Comparison of ENCODE assay signal across 14 cellular contexts in the genomic region with DNA sequence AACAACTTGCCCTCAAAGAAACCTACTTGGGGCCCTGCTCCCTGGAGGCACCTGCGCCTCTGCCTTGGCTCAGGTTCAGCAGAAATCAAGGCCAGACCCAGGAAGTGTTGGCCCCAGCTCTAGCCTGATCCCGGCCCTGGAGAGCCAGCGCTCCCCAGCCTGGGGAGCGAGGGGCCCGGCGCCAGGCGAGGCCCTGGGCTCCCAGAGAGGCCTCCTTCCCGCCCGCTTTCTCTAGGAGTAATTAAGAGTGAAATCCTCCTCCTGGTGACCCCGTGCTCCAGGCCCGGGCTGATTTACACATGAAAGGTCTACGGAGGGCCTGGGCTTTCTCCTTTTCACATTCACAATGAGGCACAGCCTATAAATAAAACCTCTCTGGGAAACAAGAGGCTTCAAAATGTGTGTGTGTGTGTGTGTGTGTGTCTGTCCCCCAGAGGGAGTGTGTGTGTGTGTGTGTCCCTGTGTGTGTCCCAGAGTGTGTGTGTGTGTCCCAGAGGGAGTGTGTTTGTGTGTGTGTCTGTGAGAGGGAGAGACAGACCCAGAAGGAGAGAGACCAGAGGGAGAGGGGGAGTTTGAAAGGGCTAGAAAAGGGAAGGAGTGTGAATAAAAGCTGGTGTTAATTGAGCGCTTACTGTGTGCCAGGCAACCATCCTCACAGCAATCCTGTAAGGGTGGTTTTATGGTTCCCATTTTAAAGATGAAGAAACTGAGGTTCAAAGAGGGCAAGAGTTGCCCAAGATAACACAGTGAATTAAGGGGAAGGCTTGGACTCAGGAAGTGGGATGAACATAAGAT. TPM values are rescaled to one million over a fixed set of nuclear protein-coding genes. Genes with fewer than 3 reads are reported as not detected.
A peak's percentile ranks its signal among the peaks of the same experiment; 100 is the strongest.
DNase-seq lines count a peak whose midpoint lies in the region; ATAC-seq, FAIRE-seq and TF ChIP-seq lines count a peak whose summit lies in the region.
"Had no signal": no experiment of that assay in that cellular context is flagged by ENCODE, and none has a peak within 500 bp of the region (broad histone marks: within the 10 kb centered on the region; RNA-seq: fewer than 3 reads in every experiment).

No MANE protein-coding gene starts in this region.

- no peak overlapping the region for H2BK5ac ChIP-seq in mesendoderm (ENCODE audit: low read length)

- no peaks in the 10 kb centered on the region for H3K9me2 ChIP-seq in OCI-LY7 (ENCODE audit: insufficient read depth, low read length)

- no peak overlapping the region for H2AK5ac ChIP-seq in mesendoderm (ENCODE audit: low read length)

- intact Hi-C loops in OCI-LY7 (cut with micrococcal nuclease; ENCODE audit: unreplicated experiment), result no loop called here

- no peak for TF ChIP-seq CTCF in upper lobe of left lung (IDR thresholded peaks at IDR 0.05)
- TF ChIP-seq CTCF in OCI-LY7 (conservative IDR thresholded peaks at IDR 0.05; ENCODE audit: low read length), result no peak
- no peak for TF ChIP-seq CTCF in tibial nerve (IDR thresholded peaks at IDR 0.05)

- no peaks in the 10 kb centered on the region for H3K9me3 ChIP-seq in upper lobe of left lung
- H3K9me3 ChIP-seq in OCI-LY7 (ENCODE audit: low read length), result no peaks in the 10 kb centered on the region
- H3K9me3 ChIP-seq in tibial nerve, result no peaks in the 10 kb centered on the region

- H3K79me1 ChIP-seq in mesendoderm (ENCODE audit: low read length), result no peaks in the 10 kb centered on the region

- H2AFZ ChIP-seq in OCI-LY7 (ENCODE audit: low read length), result no peak overlapping the region
- H2AFZ ChIP-seq: PC-9 had no signal

- no peak overlapping the region for H3K4me3 ChIP-seq in mesendoderm (ENCODE audit: low read length)
- H3K4me3 ChIP-seq in upper lobe of left lung, result no peak overlapping the region
- no peak overlapping the region for H3K4me3 ChIP-seq in OCI-LY7 (ENCODE audit: low read depth, low read length, poor library complexity, severe bottlenecking)
- H3K4me3 ChIP-seq in tibial nerve, result no peak overlapping the region
- H3K4me3 ChIP-seq: PC-9 had no signal

- H3K27ac Mint-ChIP-seq in activated naive CD8-positive, alpha-beta T cell treated with anti-CD3 and anti-CD28 coated beads for 36 hours, result peak overlapping the region; percentile 69
- H3K27ac Mint-ChIP-seq in activated naive CD8-positive, alpha-beta T cell treated with anti-CD3 and anti-CD28 coated beads, Interleukin-2, amount 50 U/mL, for 24 hours, result no peak overlapping the region

- no peak for TF ChIP-seq EP300 in upper lobe of left lung (IDR thresholded peaks at IDR 0.05)
- TF ChIP-seq EP300 in tibial nerve (IDR thresholded peaks at IDR 0.05), result no peak

- no peak overlapping the region for H3K27ac ChIP-seq in mesendoderm (ENCODE audit: low read depth, low read length)
- no peak overlapping the region for H3K27ac ChIP-seq in upper lobe of left lung
- H3K27ac ChIP-seq in OCI-LY7 (ENCODE audit: low read depth, low read length, poor library complexity, severe bottlenecking), result no peak overlapping the region
- no peak overlapping the region for H3K27ac ChIP-seq in tibial nerve
- H3K27ac ChIP-seq: PC-9 had no signal

- H3K23ac ChIP-seq in mesendoderm (ENCODE audit: low read length), result no peak overlapping the region

- H3K27me3 Mint-ChIP-seq in activated naive CD8-positive, alpha-beta T cell treated with anti-CD3 and anti-CD28 coated beads for 36 hours, result peaks cover 5% of the 10 kb centered on the region
- no peaks in the 10 kb centered on the region for H3K27me3 Mint-ChIP-seq in activated naive CD8-positive, alpha-beta T cell treated with anti-CD3 and anti-CD28 coated beads, Interleukin-2, amount 50 U/mL, for 24 hours

- no peaks in the 10 kb centered on the region for H3K36me3 Mint-ChIP-seq in activated naive CD8-positive, alpha-beta T cell treated with anti-CD3 and anti-CD28 coated beads for 36 hours
- H3K36me3 Mint-ChIP-seq in activated naive CD8-positive, alpha-beta T cell treated with anti-CD3 and anti-CD28 coated beads, Interleukin-2, amount 50 U/mL, for 24 hours (ENCODE audit: low read depth), result no peaks in the 10 kb centered on the region

- TF ChIP-seq POLR2A in upper lobe of left lung (IDR thresholded peaks at IDR 0.05) (no peak), tibial nerve (IDR thresholded peaks at IDR 0.05) (no peak)

- no peak overlapping the region for H2BK120ac ChIP-seq in mesendoderm (ENCODE audit: low read depth, low read length)

- no peak overlapping the region for H3K18ac ChIP-seq in mesendoderm (ENCODE audit: low read length)

- POLR2A ChIA-PET in OCI-LY7 (lab: Charles Lee), result no interaction called here

- no peak overlapping the region for H3K4me3 Mint-ChIP-seq in activated naive CD8-positive, alpha-beta T cell treated with anti-CD3 and anti-CD28 coated beads for 36 hours
- H3K4me3 Mint-ChIP-seq in activated naive CD8-positive, alpha-beta T cell treated with anti-CD3 and anti-CD28 coated beads, Interleukin-2, amount 50 U/mL, for 24 hours, result no peak overlapping the region

- no peak for DNase-seq in activated naive CD8-positive, alpha-beta T cell treated with anti-CD3 and anti-CD28 coated beads for 36 hours
- DNase-seq in activated naive CD8-positive, alpha-beta T cell treated with anti-CD3 and anti-CD28 coated beads, Interleukin-2, amount 50 U/mL, for 24 hours, result no peak
- peak; percentile 28 to 32 for DNase-seq in frontal cortex (ENCODE audit: low spot score in 2 of 2)
- peak; percentile 80 for DNase-seq in mesendoderm
- peak; percentile 28 to 43 for DNase-seq in upper lobe of left lung
- DNase-seq in OCI-LY7 (ENCODE audit: low spot score), result no peak
- no peak for DNase-seq in activated CD4-positive, CD25-positive, alpha-beta regulatory T cell treated with anti-CD3 and anti-CD28 coated beads, Interleukin-2, amount 50 U/mL, for 72 hours
- DNase-seq in tibial nerve (ENCODE audit: low spot score in 2 of 2), result no peak
- DNase-seq: cerebellar nuclear complex, NCI-H1694, PC-9 had no signal

- no peaks in the 10 kb centered on the region for H3K79me2 ChIP-seq in mesendoderm (ENCODE audit: control insufficient read depth, insufficient read depth, low read length)
- H3K79me2 ChIP-seq in OCI-LY7 (ENCODE audit: insufficient read depth, low read depth, low read length), result no peaks in the 10 kb centered on the region

- CTCF ChIA-PET in OCI-LY7 (lab: Charles Lee; ENCODE audit: unreplicated experiment), result no interaction called here

- peak overlapping the region; percentile 17 for H3K9ac ChIP-seq in mesendoderm (ENCODE audit: low read length)

- H4K8ac ChIP-seq in mesendoderm (ENCODE audit: low read depth, low read length), result no peak overlapping the region

- no TSS peak for BruUV-seq in OCI-LY7 (replicated peaks; lab: Mats Ljungman, UMichigan)

- H3K27me3 ChIP-seq in mesendoderm (ENCODE audit: insufficient read depth, low read length, poor library complexity), result no peaks in the 10 kb centered on the region
- H3K27me3 ChIP-seq in upper lobe of left lung, result no peaks in the 10 kb centered on the region
- no peaks in the 10 kb centered on the region for H3K27me3 ChIP-seq in tibial nerve

- no peaks in the 10 kb centered on the region for H4K20me1 ChIP-seq in OCI-LY7 (ENCODE audit: insufficient read depth, low read length)

- FAIRE-seq in frontal cortex (lab: Jason Lieb, UNC), result no peak
- FAIRE-seq: HTR-8/SVneo had no signal

- no peak overlapping the region for H4K5ac ChIP-seq in mesendoderm (ENCODE audit: low read length)

- H3K4ac ChIP-seq in mesendoderm (ENCODE audit: low read depth, low read length), result no peak overlapping the region

- no CpG with 5 or more reads among the region's 13 CpGs for WGBS in mesendoderm (ENCODE audit: extremely low coverage, insufficient coverage, low lambda C conversion rate)
- WGBS in upper lobe of left lung, 2 donors, result 59 to 72% methylated on average over 13 of the region's 13 CpGs
- 30 to 34% methylated on average over 12 to 13 of the region's 13 CpGs for WGBS in tibial nerve, 2 donors

- H3K4me2 ChIP-seq in mesendoderm (ENCODE audit: low read length) (no peak overlapping the region), OCI-LY7 (ENCODE audit: low read length) (no peak overlapping the region)
- H3K4me2 ChIP-seq: PC-9 had no signal

- H2BK15ac ChIP-seq in mesendoderm (replicated peaks; ENCODE audit: low read depth), result no peak overlapping the region

- H3K4me1 ChIP-seq in mesendoderm (ENCODE audit: control insufficient read depth, low read depth, low read length) (no peaks in the 10 kb centered on the region), upper lobe of left lung (no peaks in the 10 kb centered on the region), OCI-LY7 (ENCODE audit: insufficient read depth, low read length, poor library complexity, severe bottlenecking) (no peaks in the 10 kb centered on the region), tibial nerve (no peaks in the 10 kb centered on the region)

- peak overlapping the region; percentile 62 for H3K56ac ChIP-seq in mesendoderm (ENCODE audit: low read length)

- no peaks in the 10 kb centered on the region for H3K36me3 ChIP-seq in mesendoderm (ENCODE audit: control insufficient read depth, insufficient read depth, low read length)
- H3K36me3 ChIP-seq in upper lobe of left lung, result no peaks in the 10 kb centered on the region
- no peaks in the 10 kb centered on the region for H3K36me3 ChIP-seq in OCI-LY7 (ENCODE audit: insufficient read depth, low read length)
- H3K36me3 ChIP-seq in tibial nerve, result no peaks in the 10 kb centered on the region

- ATAC-seq in activated naive CD8-positive, alpha-beta T cell treated with anti-CD3 and anti-CD28 coated beads, Interleukin-2, amount 50 U/mL, for 24 hours, result no peak
- ATAC-seq in upper lobe of left lung (ENCODE audit: low FRiP score in 2 of 2), result peak in 1 of 2 donors; percentile 26

- no peaks in the 10 kb centered on the region for H3K4me1 Mint-ChIP-seq in activated naive CD8-positive, alpha-beta T cell treated with anti-CD3 and anti-CD28 coated beads for 36 hours
- H3K4me1 Mint-ChIP-seq in activated naive CD8-positive, alpha-beta T cell treated with anti-CD3 and anti-CD28 coated beads, Interleukin-2, amount 50 U/mL, for 24 hours, result no peaks in the 10 kb centered on the region

- H3K9me3 Mint-ChIP-seq in activated naive CD8-positive, alpha-beta T cell treated with anti-CD3 and anti-CD28 coated beads for 36 hours, result no peaks in the 10 kb centered on the region
- H3K9me3 Mint-ChIP-seq in activated naive CD8-positive, alpha-beta T cell treated with anti-CD3 and anti-CD28 coated beads, Interleukin-2, amount 50 U/mL, for 24 hours, result no peaks in the 10 kb centered on the region

RNA-seq across cellular contexts. Expression of gene COX6A1, which starts 23.8 kb away (rescaled TPM):
- total RNA-seq in activated naive CD8-positive, alpha-beta T cell treated with anti-CD3 and anti-CD28 coated beads for 36 hours, result 100 to 1,000 TPM; 449 to 455 TPM
- total RNA-seq in frontal cortex (489 TPM), upper lobe of left lung (100 to 1,000 TPM; 131 to 733 (median 324) TPM), OCI-LY7 (2022) (449 and 453 TPM in 2 replicates), tibial nerve (100 to 1,000 TPM; 458 to 661 (median 570) TPM)
- polyA plus RNA-seq in mesendoderm (2013, experiment 1 of 2), result 833 TPM
- 817 TPM for polyA plus RNA-seq in mesendoderm (2013, experiment 2 of 2)
- total RNA-seq in OCI-LY7 (2014; rRNA removed; shearing (Covaris generic)), result 543 and 591 TPM in 2 replicates

RNA-seq across cellular contexts. Expression of gene TRIAP1, which starts 32.1 kb away (rescaled TPM):
- total RNA-seq in activated naive CD8-positive, alpha-beta T cell treated with anti-CD3 and anti-CD28 coated beads for 36 hours, result 10 to 100 TPM; 64.2 to 64.6 TPM
- total RNA-seq in frontal cortex (11.0 TPM), upper lobe of left lung (10 to 100 TPM in 4 of 6 donors, 1 to 10 TPM in 1, not detected in 1; 5.2 to 21.1 (median 18.7) TPM), OCI-LY7 (2022) (25.9 and 26.4 TPM in 2 replicates), tibial nerve (10 to 100 TPM in 1 of 4 donors, 1 to 10 TPM in 3; 2.4 to 17.0 (median 7.0) TPM)
- polyA plus RNA-seq in mesendoderm (2013, experiment 1 of 2), result 86.2 TPM
- 85.3 TPM for polyA plus RNA-seq in mesendoderm (2013, experiment 2 of 2)
- 23.9 and 28.3 TPM in 2 replicates for total RNA-seq in OCI-LY7 (2014; rRNA removed; shearing (Covaris generic))

RNA-seq across cellular contexts. Expression of gene GATC, which starts 32.1 kb away (rescaled TPM):
- 10 to 100 TPM; 25.0 to 30.5 TPM for total RNA-seq in activated naive CD8-positive, alpha-beta T cell treated with anti-CD3 and anti-CD28 coated beads for 36 hours
- total RNA-seq in frontal cortex (28.9 TPM), upper lobe of left lung (10 to 100 TPM; 11.8 to 35.6 (median 22.5) TPM), OCI-LY7 (2022) (34.6 and 35.8 TPM in 2 replicates), tibial nerve (10 to 100 TPM; 21.0 to 37.3 (median 29.2) TPM)
- polyA plus RNA-seq in mesendoderm (2013, experiment 1 of 2), result 21.1 TPM
- 21.0 TPM for polyA plus RNA-seq in mesendoderm (2013, experiment 2 of 2)
- 36.1 and 37.6 TPM in 2 replicates for total RNA-seq in OCI-LY7 (2014; rRNA removed; shearing (Covaris generic))

RNA-seq across cellular contexts. Expression of gene MSI1, which starts 45.1 kb away (rescaled TPM):
- 1 to 10 TPM in 1 of 2 experiments, under 1 TPM in 1; 0.60 to 1.7 TPM for total RNA-seq in activated naive CD8-positive, alpha-beta T cell treated with anti-CD3 and anti-CD28 coated beads for 36 hours
- total RNA-seq in frontal cortex, result 6.9 TPM
- polyA plus RNA-seq in mesendoderm (2013, experiment 1 of 2), result 30.8 TPM
- 29.9 TPM for polyA plus RNA-seq in mesendoderm (2013, experiment 2 of 2)
- under 1 TPM in 5 of 6 donors, not detected in 1; 0.43 to 0.91 (median 0.49) TPM for total RNA-seq in upper lobe of left lung
- total RNA-seq in OCI-LY7 (2014; rRNA removed; shearing (Covaris generic)), result not detected in 2 replicates
- total RNA-seq in OCI-LY7 (2022), result not detected in 2 replicates
- 1 to 10 TPM in 1 of 4 donors, under 1 TPM in 2, not detected in 1; 0.22 to 1.2 (median 0.59) TPM for total RNA-seq in tibial nerve
- total RNA-seq: fibroblast of lung, lung microvascular endothelial cell had no signal
- polyA plus RNA-seq: fibroblast of lung had no signal

RNA-seq across cellular contexts. Expression of gene SRSF9, which starts 55.5 kb away (rescaled TPM):
- 100 to 1,000 TPM; 288 to 292 TPM for total RNA-seq in activated naive CD8-positive, alpha-beta T cell treated with anti-CD3 and anti-CD28 coated beads for 36 hours
- total RNA-seq in frontal cortex (92.5 TPM), upper lobe of left lung (100 to 1,000 TPM in 4 of 6 donors, 10 to 100 TPM in 2; 74.5 to 127 (median 107) TPM), OCI-LY7 (2022) (281 and 295 TPM in 2 replicates), tibial nerve (10 to 100 TPM; 66.6 to 90.6 (median 77.1) TPM)
- polyA plus RNA-seq in mesendoderm (2013, experiment 1 of 2), result 267 TPM
- polyA plus RNA-seq in mesendoderm (2013, experiment 2 of 2), result 263 TPM
- total RNA-seq in OCI-LY7 (2014; rRNA removed; shearing (Covaris generic)), result 181 and 203 TPM in 2 replicates

Comparison
In these comparisons a context has a peak if more than half of its experiments do, and no peak if none do; other contexts are left out.
1. DNase-seq: peak in frontal cortex (2 of 2), mesendoderm (single experiment) and upper lobe of left lung (2 of 2); none in activated naive CD8-positive, alpha-beta T cell treated with anti-CD3 and anti-CD28 coated beads for 36 hours (single experiment), activated naive CD8-positive, alpha-beta T cell treated with anti-CD3 and anti-CD28 coated beads, Interleukin-2, amount 50 U/mL, for 24 hours (single experiment), OCI-LY7 (single experiment), activated CD4-positive, CD25-positive, alpha-beta regulatory T cell treated with anti-CD3 and anti-CD28 coated beads, Interleukin-2, amount 50 U/mL, for 72 hours (single experiment) and tibial nerve (0 of 2).